Comparison of ENCODE assay signal across 30 cellular contexts in the genomic region with DNA sequence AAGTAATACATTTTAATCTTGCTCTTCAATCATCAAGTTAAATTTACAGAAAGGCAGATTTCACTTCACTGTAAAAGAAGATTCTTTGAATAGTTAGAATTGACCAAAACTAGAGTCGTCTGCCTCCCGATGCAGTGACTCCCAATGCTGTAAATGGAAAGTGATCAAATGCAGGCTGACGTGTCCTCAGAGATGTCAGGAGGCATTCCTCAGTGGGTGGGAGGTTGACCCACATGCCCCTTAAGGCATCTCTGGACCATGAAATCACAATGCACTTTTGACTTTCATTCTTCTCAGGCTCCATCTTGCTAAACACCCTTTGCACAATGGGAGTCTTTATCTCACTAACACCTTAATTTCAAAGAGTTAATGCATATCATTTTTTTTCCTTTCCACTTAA. TPM values are rescaled to one million over a fixed set of nuclear protein-coding genes. Genes with fewer than 3 reads are reported as not detected.
"Had no signal": no experiment of that assay in that cellular context is flagged by ENCODE, and none has a peak within 500 bp of the region (broad histone marks: within the 10 kb centered on the region; RNA-seq: fewer than 3 reads in every experiment).

No MANE protein-coding gene starts in this region.

- H2AFZ ChIP-seq: hepatocyte had no signal

- H3K79me2 ChIP-seq: hepatocyte had no signal

- H3K27ac ChIP-seq: colonic mucosa, epithelial cell of prostate, esophagus squamous epithelium, gastrocnemius medialis, hepatocyte, pancreas, prostate gland, suprapubic skin, tibial artery had no signal

- H3K4me1 ChIP-seq: colonic mucosa, esophagus squamous epithelium, gastrocnemius medialis, pancreas, prostate gland, suprapubic skin, tibial artery had no signal

- DNase-seq: activated CD4-positive, alpha-beta memory T cell treated with anti-CD3 and anti-CD28 coated beads, Interleukin-2, amount 10 ng/mL, durations not matched to agents 7 days and 5 days; activated CD4-positive, alpha-beta T cell treated with anti-CD3 and anti-CD28 coated beads for 1 hour; activated CD4-positive, alpha-beta T cell treated with anti-CD3 and anti-CD28 coated beads, Interleukin-2, amount 10 ng/mL, durations not matched to agents 7 days and 5 days; activated CD8-positive, alpha-beta memory T cell treated with anti-CD3 and anti-CD28 coated beads, Interleukin-2, amount 50 U/mL, for 48 hours; activated gamma-delta T cell treated with Interleukin-2 at 50 U/mL for 16 hours; activated naive CD4-positive, alpha-beta T cell treated with anti-CD3 and anti-CD28 coated beads, Interleukin-2, amount 50 U/mL, for 16 hours; activated naive CD8-positive, alpha-beta T cell treated with anti-CD3 and anti-CD28 coated beads, Interleukin-2, amount 50 U/mL, for 24 hours; activated T-cell treated with anti-CD3 and anti-CD28 coated beads, Interleukin-2, amount 50 U/mL, for 24 hours; amygdala; colonic mucosa; effector CD8-positive, alpha-beta T cell; esophagus squamous epithelium; gastrocnemius medialis; glutamatergic neuron; left colon; mammary epithelial cell; naive thymus-derived CD4-positive, alpha-beta T cell; nucleus accumbens; pancreas; stimulated activated naive CD4-positive, alpha-beta T cell; T-helper 2 cell; tibial artery had no signal

- H3K36me3 ChIP-seq: colonic mucosa, esophagus squamous epithelium, gastrocnemius medialis, pancreas, prostate gland, suprapubic skin, tibial artery had no signal

- H3K4me2 ChIP-seq: hepatocyte had no signal

- ATAC-seq: activated naive CD8-positive, alpha-beta T cell treated with anti-CD3 and anti-CD28 coated beads, Interleukin-2, amount 50 U/mL, for 24 hours; activated T-helper 17 cell treated with anti-CD3 and anti-CD28 coated beads, Interleukin-2, amount 50 U/mL, for 72 hours; gastrocnemius medialis; left colon; naive thymus-derived CD4-positive, alpha-beta T cell; pancreas; WTC11 had no signal

- H3K9me3 ChIP-seq: colonic mucosa, esophagus squamous epithelium, gastrocnemius medialis, pancreas, prostate gland, suprapubic skin, tibial artery had no signal

- H3K27me3 ChIP-seq: colonic mucosa, gastrocnemius medialis, hepatocyte, pancreas, suprapubic skin, tibial artery had no signal

- H3K4me3 ChIP-seq: colonic mucosa, esophagus squamous epithelium, gastrocnemius medialis, hepatocyte, pancreas, suprapubic skin, tibial artery had no signal

RNA-seq across cellular contexts. Expression of a gene that starts 19.0 kb away (rescaled TPM):
- total RNA-seq: bronchial epithelial cell had no signal
- polyA plus RNA-seq: keratinocyte; naive thymus-derived CD4-positive, alpha-beta T cell had no signal
